In genomic region chr17:13725286-13725990, GRCh38 we compare ENCODE assay signal across 17 cellular contexts.
DNase-seq lines count a peak whose midpoint lies in the region; ATAC-seq and TF ChIP-seq lines count a peak whose summit lies in the region.
"Had no signal": no experiment of that assay in that cellular context is flagged by ENCODE, and none has a peak within 500 bp of the region (broad histone marks: within the 10 kb centered on the region; RNA-seq: fewer than 3 reads in every experiment).

No MANE protein-coding gene starts in this region.

- H3K9me3 Mint-ChIP-seq in activated CD4-positive, alpha-beta memory T cell treated with anti-CD3 and anti-CD28 coated beads for 36 hours: no peaks in the 10 kb centered on the region
- H3K9me3 Mint-ChIP-seq: T-helper 2 cell treated with Interferon-gamma antibody and Interleukin-4, amounts not matched to agents 5 μg/mL and 100 μg/mL, for 36 hours had no signal

- dilution Hi-C loops in IMR-90 (cut with HindIII; ENCODE audit: low sequenced_read_pairs, unreplicated experiment): no loop called here

- peak overlapping the region; percentile 38; the same call in 1 of the 2 replicates for H2BK20ac ChIP-seq in IMR-90 (ENCODE audit: low read depth, low read length)

- intact Hi-C loops in IMR-90 (cut with micrococcal nuclease): no loop called here
- intact Hi-C loops in mucosa of descending colon (cut with DNase I, micrococcal nuclease): no loop called here
- intact Hi-C loops in posterior cingulate gyrus (cut with DNase I): no loop called here
- intact Hi-C loops in activated CD4-positive, alpha-beta memory T cell treated with anti-CD3 and anti-CD28 coated beads for 36 hours (cut with micrococcal nuclease): no loop called here

- no TSS peak for BruUV-seq in IMR-90 (replicated peaks; lab: Mats Ljungman, UMichigan)

- H3K4ac ChIP-seq in IMR-90 (ENCODE audit: low read depth, low read length): no peak overlapping the region

- H3K56ac ChIP-seq in IMR-90 (ENCODE audit: extremely low read depth, insufficient read depth, low read length): no peak overlapping the region

- CTCF ChIA-PET in IMR-90 (lab: Yijun Ruan, JAX): no interaction called here
- CTCF ChIA-PET in activated CD4-positive, alpha-beta memory T cell treated with anti-CD3 and anti-CD28 coated beads for 36 hours (lab: Charles Lee): no interaction called here

- H2AK5ac ChIP-seq in IMR-90 (ENCODE audit: low read depth, low read length): peak overlapping the region; percentile 69

- peak overlapping the region; percentile 64; the same call in 1 of the 2 replicates for H3K18ac ChIP-seq in IMR-90 (ENCODE audit: low read depth, low read length)

- H3K27me3 ChIP-seq in IMR-90 (ENCODE audit: control insufficient read depth, insufficient read depth, low read length): no peaks in the 10 kb centered on the region
- H3K27me3 ChIP-seq: colonic mucosa had no signal

- WGBS in IMR-90 (ENCODE audit: extremely low coverage in 2 of 2, insufficient read length in 1 of 2), 2 experiments: no CpG with 5 or more reads among the region's 2 CpGs

- no peaks in the 10 kb centered on the region for H3K4me1 Mint-ChIP-seq in activated CD4-positive, alpha-beta memory T cell treated with anti-CD3 and anti-CD28 coated beads for 36 hours (ENCODE audit: low read depth)
- H3K4me1 Mint-ChIP-seq: memory B cell had no signal

- H3K9ac ChIP-seq in IMR-90 (ENCODE audit: low read depth, low read length): no peak overlapping the region

- no peaks in the 10 kb centered on the region for H3K9me1 ChIP-seq in IMR-90 (ENCODE audit: insufficient read depth, low read length)

- no peak overlapping the region for H3K27ac Mint-ChIP-seq in activated CD4-positive, alpha-beta memory T cell treated with anti-CD3 and anti-CD28 coated beads for 36 hours
- H3K27ac Mint-ChIP-seq: memory B cell; T-helper 2 cell treated with Interferon-gamma antibody and Interleukin-4, amounts not matched to agents 5 μg/mL and 100 μg/mL, for 36 hours had no signal

- no peak overlapping the region for H3K4me3 Mint-ChIP-seq in activated CD4-positive, alpha-beta memory T cell treated with anti-CD3 and anti-CD28 coated beads for 36 hours
- H3K4me3 Mint-ChIP-seq: memory B cell; T-helper 2 cell treated with Interferon-gamma antibody and Interleukin-4, amounts not matched to agents 5 μg/mL and 100 μg/mL, for 36 hours had no signal

- in situ Hi-C loops in IMR-90 (cut with MboI; ENCODE audit: low sequenced_read_pairs): no loop called here
- in situ Hi-C loops in astrocyte of the spinal cord (cut with HindIII; ENCODE audit: low sequenced_read_pairs): no loop called here

- peak overlapping the region; percentile 26; the same call in 1 of the 2 replicates for H4K91ac ChIP-seq in IMR-90 (ENCODE audit: insufficient read depth, low read depth, low read length)

- POLR2A ChIA-PET in IMR-90 (lab: Charles Lee; ENCODE audit: unreplicated experiment): no interaction called here
- POLR2A ChIA-PET in activated CD4-positive, alpha-beta memory T cell treated with anti-CD3 and anti-CD28 coated beads for 36 hours (lab: Charles Lee): no interaction called here

- no peak overlapping the region for H2AK9ac ChIP-seq in IMR-90 (replicated peaks; ENCODE audit: low read depth, low read length, poor library complexity)

- no peaks in the 10 kb centered on the region for H3K9me3 ChIP-seq in IMR-90 (ENCODE audit: control insufficient read depth, insufficient read depth, low read length)
- no peaks in the 10 kb centered on the region for H3K9me3 ChIP-seq in mucosa of descending colon
- H3K9me3 ChIP-seq: colonic mucosa had no signal

- no peak overlapping the region for H3K27ac ChIP-seq in IMR-90 (ENCODE audit: insufficient read depth, low read length)
- H3K27ac ChIP-seq: colonic mucosa had no signal

- 0 out of 2 replicates have a peak overlapping the region, but pooled peaks have one; percentile 7 for H3K23ac ChIP-seq in IMR-90 (ENCODE audit: low read depth, low read length)

- DNase-seq in AG10803 (ENCODE audit: low read depth) (peak; percentile 58), IMR-90 (peak; percentile 57), astrocyte of the spinal cord (ENCODE audit: low read depth, low spot score) (peak; percentile 46), kidney tubule cell (ENCODE audit: low spot score) (peak; percentile 16), mucosa of descending colon (no peak), NCI-H1092 (lab: John Stamatoyannopoulos, UW) (no peak), posterior cingulate gyrus (no peak)
- DNase-seq in activated CD4-positive, alpha-beta memory T cell treated with anti-CD3 and anti-CD28 coated beads for 36 hours: no peak
- DNase-seq: activated CD4-positive, alpha-beta T cell treated with anti-CD3 and anti-CD28 coated beads for 48 hours; colonic mucosa; NCI-H1417 treated with DMSO at 0.1 percent for 48 hours; NCI-H524 treated with DMSO at 0.1 percent for 48 hours; nucleus accumbens; substantia nigra had no signal

- H4K8ac ChIP-seq in IMR-90 (ENCODE audit: low read depth in 2 of 2, low read length in 2 of 2): peak overlapping the region in 1 of 2 experiments; percentile 2; a peak in 1 of 4 replicates

- H3K27me3 Mint-ChIP-seq in activated CD4-positive, alpha-beta memory T cell treated with anti-CD3 and anti-CD28 coated beads for 36 hours: peaks cover 4% of the 10 kb centered on the region
- H3K27me3 Mint-ChIP-seq: memory B cell had no signal

- H2BK5ac ChIP-seq in IMR-90 (ENCODE audit: low read depth, low read length, poor library complexity, severe bottlenecking): peak overlapping the region; percentile 6

- TF ChIP-seq CTCF in AG10803 (conservative IDR thresholded peaks at IDR 0.05; ENCODE audit: low read length) (no peak), IMR-90 (conservative IDR thresholded peaks at IDR 0.05; ENCODE audit: low read depth, low read length) (no peak), astrocyte of the spinal cord (IDR thresholded peaks at IDR 0.05; ENCODE audit: low read depth, low read length) (no peak), mucosa of descending colon (IDR thresholded peaks at IDR 0.05) (no peak)

- H3K4me1 ChIP-seq in IMR-90 (ENCODE audit: control insufficient read depth, insufficient read depth, low read length) (peaks cover 8% of the 10 kb centered on the region), mucosa of descending colon (ENCODE audit: low read depth) (no peaks in the 10 kb centered on the region)
- H3K4me1 ChIP-seq: colonic mucosa had no signal

- no peak overlapping the region for H4K5ac ChIP-seq in IMR-90 (ENCODE audit: low read depth, low read length)

- H3K4me3 ChIP-seq in AG10803 (ENCODE audit: low read length) (no peak overlapping the region), IMR-90 (ENCODE audit: insufficient read depth, low read depth, low read length) (no peak overlapping the region), astrocyte of the spinal cord (ENCODE audit: low read depth, low read length) (no peak overlapping the region), mucosa of descending colon (no peak overlapping the region)
- H3K4me3 ChIP-seq: colonic mucosa had no signal

- peak overlapping the region; percentile 34 for H2AFZ ChIP-seq in IMR-90 (replicated peaks; ENCODE audit: low read length, poor library complexity)

- peak overlapping the region; percentile 9; the same call in 1 of the 3 replicates for H2BK15ac ChIP-seq in IMR-90 (ENCODE audit: low read depth, low read length)

- no peak for TF ChIP-seq RAD21 in IMR-90 (IDR thresholded peaks at IDR 0.05; ENCODE audit: low read length)

- H3K79me1 ChIP-seq in IMR-90 (ENCODE audit: low read depth in 1 of 2, low read length in 2 of 2): no peaks in the 10 kb centered on the region

- H3K4me2 ChIP-seq in IMR-90 (ENCODE audit: low read depth, low read length): peak overlapping the region; percentile 36; the same call in 1 of the 2 replicates

- no peaks in the 10 kb centered on the region for H4K20me1 ChIP-seq in IMR-90 (ENCODE audit: insufficient read depth, low read length)

- H2BK120ac ChIP-seq in IMR-90 (ENCODE audit: low read depth, low read length): no peak overlapping the region

- no peak for TF ChIP-seq POLR2A in IMR-90 (IDR thresholded peaks at IDR 0.05; ENCODE audit: low read depth, low read length)

- H3K14ac ChIP-seq in IMR-90 (replicated peaks; ENCODE audit: low read depth, low read length): 0 out of 2 replicates have a peak overlapping the region, but pooled peaks have one; percentile 5

- H3K36me3 Mint-ChIP-seq in activated CD4-positive, alpha-beta memory T cell treated with anti-CD3 and anti-CD28 coated beads for 36 hours: no peaks in the 10 kb centered on the region
- H3K36me3 Mint-ChIP-seq: memory B cell had no signal

- ATAC-seq in IMR-90 (ENCODE audit: low read depth) (peak; percentile 84), mucosa of descending colon (no peak)
- ATAC-seq: Panc1 had no signal

- no peaks in the 10 kb centered on the region for H3K36me3 ChIP-seq in IMR-90 (ENCODE audit: control insufficient read depth, insufficient read depth, low read length)
- H3K36me3 ChIP-seq in mucosa of descending colon (ENCODE audit: low read depth): no peaks in the 10 kb centered on the region
- H3K36me3 ChIP-seq: colonic mucosa had no signal

TF ChIP-seq in IMR-90, 13 proteins besides CTCF, POLR2A, EP300 and RAD21:
- TF ChIP-seq RFX5 (IDR thresholded peaks at IDR 0.05; ENCODE audit: low read depth, low read length): peak; percentile 76; the same call in 1 of the 2 replicates
- TF ChIP-seq USF2 (IDR thresholded peaks at IDR 0.05; ENCODE audit: low read depth, low read length): no peak
- TF ChIP-seq MAFK (IDR thresholded peaks at IDR 0.05; ENCODE audit: low read depth, low read length): no peak
- TF ChIP-seq FOS (IDR thresholded peaks at IDR 0.05; ENCODE audit: low read depth, low read length): peak; percentile 16; the same call in 1 of the 2 replicates
- TF ChIP-seq MXI1 (IDR thresholded peaks at IDR 0.05; ENCODE audit: borderline replicate concordance, low read depth, low read length): 0 out of 2 replicates have a peak, but pooled peaks have one; percentile 42
- no peak for TF ChIP-seq RCOR1 (IDR thresholded peaks at IDR 0.05; ENCODE audit: insufficient replicate concordance, low read length)

Comparison
In these comparisons a context has a peak if more than half of its experiments do, and no peak if none do; other contexts are left out.
1. DNase-seq: peak in AG10803 (single experiment), IMR-90 (single experiment), astrocyte of the spinal cord (single experiment) and kidney tubule cell (single experiment); none in mucosa of descending colon (0 of 3), NCI-H1092 (single experiment), posterior cingulate gyrus (0 of 10) and activated CD4-positive, alpha-beta memory T cell treated with anti-CD3 and anti-CD28 coated beads for 36 hours (single experiment).